In the genomic region with DNA sequence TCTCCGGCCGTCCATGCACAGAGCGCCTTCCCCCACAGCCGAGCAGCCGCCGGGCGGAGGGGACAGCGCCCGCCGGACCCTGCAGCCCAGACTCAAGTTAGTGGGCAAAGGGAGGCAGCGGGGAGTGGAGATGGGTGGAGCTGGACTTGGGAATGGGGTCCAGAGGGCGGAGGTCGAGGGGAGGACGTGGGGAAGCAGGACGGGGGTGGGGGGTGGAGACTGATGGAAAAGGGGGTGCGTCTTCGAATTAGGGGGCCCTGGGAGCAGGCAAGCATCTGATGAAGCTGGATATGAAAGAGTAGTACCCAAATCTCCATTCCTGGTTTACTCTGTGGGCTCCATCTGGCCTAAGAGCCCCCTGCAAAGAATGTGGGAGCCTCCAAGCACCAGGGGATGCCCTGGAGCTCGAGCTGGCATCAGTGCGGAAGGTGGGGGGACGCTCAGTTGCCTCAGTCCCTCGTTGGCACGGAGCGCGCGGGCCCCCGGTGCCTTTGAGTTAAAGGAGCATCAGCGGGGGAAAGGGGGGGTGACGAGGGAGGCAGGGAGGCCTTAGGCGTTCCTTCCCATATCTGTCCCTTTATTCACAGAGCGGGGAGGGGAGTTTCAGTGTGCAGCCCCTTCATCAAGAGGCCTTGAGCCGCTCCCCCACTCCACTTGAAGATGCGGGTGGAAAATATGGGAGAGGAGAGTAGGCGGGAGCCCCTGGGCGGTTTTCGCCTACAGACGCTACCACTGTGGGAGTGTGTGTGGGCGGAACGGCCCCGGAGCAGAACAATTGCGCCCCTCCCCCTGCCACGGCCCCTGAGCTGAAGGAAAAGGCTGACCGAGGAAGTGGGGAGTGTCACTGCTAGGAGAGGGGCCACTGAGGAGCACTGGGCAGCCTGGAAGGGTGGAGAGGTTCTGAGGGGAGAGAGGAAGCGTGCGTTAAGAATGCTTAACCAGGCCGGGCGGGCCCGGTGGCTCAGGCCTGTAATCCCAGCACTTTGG, we compare ENCODE assay signal across 9 cellular contexts. TPM values are rescaled to one million over a fixed set of nuclear protein-coding genes. Genes with fewer than 3 reads are reported as not detected.
A peak's percentile ranks its signal among the peaks of the same experiment; 100 is the strongest.
DNase-seq lines count a peak whose midpoint lies in the region; ATAC-seq and TF ChIP-seq lines count a peak whose summit lies in the region.
"Had no signal": no experiment of that assay in that cellular context is flagged by ENCODE, and none has a peak within 500 bp of the region (broad histone marks: within the 10 kb centered on the region; RNA-seq: fewer than 3 reads in every experiment).

No MANE protein-coding gene starts in this region.

- no peaks in the 10 kb centered on the region for H3K36me3 Mint-ChIP-seq in activated naive CD8-positive, alpha-beta T cell

- H3F3A ChIP-seq in GM23248 (ENCODE audit: insufficient read depth), result peaks cover 38% of the 10 kb centered on the region

- H3K27me3 Mint-ChIP-seq in activated naive CD8-positive, alpha-beta T cell, result no peaks in the 10 kb centered on the region

- no peak for ATAC-seq in HG03565 (IDR thresholded peaks at IDR 0.05; ENCODE audit: unreplicated experiment)
- no peak for ATAC-seq in HG03457 (IDR thresholded peaks at IDR 0.05; ENCODE audit: unreplicated experiment)

- H3K9me2 ChIP-seq in GM23248 (ENCODE audit: insufficient read depth), result no peaks in the 10 kb centered on the region

- H2AFZ ChIP-seq in GM23248, result no peak overlapping the region

- 1 to 2% methylated on average over 40 to 47 of the region's 47 CpGs for WGBS in GM23248 (ENCODE audit: low coverage in 1 of 2, low lambda C conversion rate in 2 of 2, missing lambda C conversion rate in 2 of 2), 2 experiments

- H3K36me3 ChIP-seq in GM23248 (ENCODE audit: low read depth), result peaks cover 23% of the 10 kb centered on the region

- H3K4me3 ChIP-seq in GM23248, result peak overlapping the region; percentile 93

- peak; percentile 73 for DNase-seq in GM23248
- DNase-seq in glomerular visceral epithelial cell (ENCODE audit: extremely low spot score), result peak; percentile 74
- peak in 45 of 56 donors; percentile 12 to 81 (median 55) for DNase-seq in nucleus accumbens (lab: John Stamatoyannopoulos, UW)
- no peak for DNase-seq in iPS-NIHi7 (ENCODE audit: extremely low spot score)

- in situ Hi-C loops in GM23248 (cut with MboI), result no loop called here

- peak overlapping the region; percentile 85 for H3K27ac ChIP-seq in GM23248

- H3K79me2 ChIP-seq in GM23248 (ENCODE audit: insufficient read depth), result peaks cover 42% of the 10 kb centered on the region

- peak overlapping the region; percentile 86 for H3K4me2 ChIP-seq in GM23248 (ENCODE audit: unreplicated experiment)

- H3K4me3 Mint-ChIP-seq in activated naive CD8-positive, alpha-beta T cell, result peak overlapping the region; percentile 95

- H3K4me1 Mint-ChIP-seq in activated naive CD8-positive, alpha-beta T cell (ENCODE audit: low read depth), result peaks cover 63% of the 10 kb centered on the region

- no peaks in the 10 kb centered on the region for H4K20me1 ChIP-seq in GM23248 (ENCODE audit: insufficient read depth)

- H3K9me3 Mint-ChIP-seq in activated naive CD8-positive, alpha-beta T cell (ENCODE audit: low read depth), result no peaks in the 10 kb centered on the region

- H3K27me3 ChIP-seq in GM23248 (replicated peaks; ENCODE audit: insufficient read depth), result no peaks in the 10 kb centered on the region

- peaks cover 37% of the 10 kb centered on the region for H3K4me1 ChIP-seq in GM23248 (ENCODE audit: insufficient read depth)

- peak overlapping the region; percentile 89 for H3K9ac ChIP-seq in GM23248

- H3K27ac Mint-ChIP-seq in activated naive CD8-positive, alpha-beta T cell, result peak overlapping the region; percentile 89

- no peaks in the 10 kb centered on the region for H3K9me3 ChIP-seq in GM23248 (ENCODE audit: low read depth)

TF ChIP-seq in PFSK-1, 5 proteins besides CTCF, POLR2A, EP300 and RAD21:
- TF ChIP-seq POLR2AphosphoS5 (IDR thresholded peaks at IDR 0.05; ENCODE audit: low read depth, low read length), result peak; percentile 66
- TF ChIP-seq REST (IDR thresholded peaks at IDR 0.05; ENCODE audit: insufficient read depth in 1 of 2, low read depth in 2 of 2, low read length in 2 of 2), result 0 out of 4 replicates have a peak, but pooled peaks of 1 of the 2 experiments have one; percentile 22
- TF ChIP-seq FOXP2 (optimal IDR thresholded peaks at IDR 0.05; ENCODE audit: borderline replicate concordance, extremely low read depth, extremely low read length, insufficient read depth), result no peak
- 0 out of 2 replicates have a peak, but pooled peaks have one; percentile 57 for TF ChIP-seq SIN3A (IDR thresholded peaks at IDR 0.05; ENCODE audit: borderline replicate concordance, insufficient read depth, low read length)
- TF ChIP-seq TAF1 (IDR thresholded peaks at IDR 0.05; ENCODE audit: borderline replicate concordance, insufficient read depth, low read length), result peak; percentile 55; the same call in 1 of the 2 replicates
TF ChIP-seq in PFSK-1: peak in this region for 4.

RNA-seq across cellular contexts. Expression of gene NAB2, which starts 0.6 kb away (rescaled TPM):
- total RNA-seq in GM23248 (2014; rRNA removed; shearing (Covaris generic)), result 88.7 and 107 TPM in 2 replicates
- 21.6 and 22.8 TPM in 2 replicates for polyA plus RNA-seq in GM23248 (2016; fragmentation: Nextera tagmentation; extraction: Ambion mirVana)
- polyA plus RNA-seq in PFSK-1 (2012; ENCODE audit: insufficient read length, low read depth), result 67.3 TPM

RNA-seq across cellular contexts. Expression of gene NEMP1, which starts 11.0 kb away (rescaled TPM):
- total RNA-seq in GM23248 (2014; rRNA removed; shearing (Covaris generic)), result 6.4 and 7.6 TPM in 2 replicates
- 5.9 and 6.6 TPM in 2 replicates for polyA plus RNA-seq in GM23248 (2016; fragmentation: Nextera tagmentation; extraction: Ambion mirVana)
- 8.2 TPM for polyA plus RNA-seq in PFSK-1 (2012; ENCODE audit: insufficient read length, low read depth)

RNA-seq across cellular contexts. Expression of gene STAT6, which starts 21.6 kb away (rescaled TPM):
- total RNA-seq in GM23248 (2014; rRNA removed; shearing (Covaris generic)), result 95.1 and 103 TPM in 2 replicates
- polyA plus RNA-seq in GM23248 (2016; fragmentation: Nextera tagmentation; extraction: Ambion mirVana), result 67.4 and 70.7 TPM in 2 replicates
- 76.4 TPM for polyA plus RNA-seq in PFSK-1 (2012; ENCODE audit: insufficient read length, low read depth)

RNA-seq across cellular contexts. Expression of gene LRP1, which starts 38.7 kb away (rescaled TPM):
- 257 and 296 TPM in 2 replicates for total RNA-seq in GM23248 (2014; rRNA removed; shearing (Covaris generic))
- polyA plus RNA-seq in GM23248 (2016; fragmentation: Nextera tagmentation; extraction: Ambion mirVana), result 161 and 166 TPM in 2 replicates
- 159 TPM for polyA plus RNA-seq in PFSK-1 (2012; ENCODE audit: insufficient read length, low read depth)

RNA-seq across cellular contexts. Expression of gene MYO1A, which starts 39.6 kb away (rescaled TPM):
- not detected in 2 replicates for total RNA-seq in GM23248 (2014; rRNA removed; shearing (Covaris generic))
- not detected in 2 replicates for polyA plus RNA-seq in GM23248 (2016; fragmentation: Nextera tagmentation; extraction: Ambion mirVana)
- polyA plus RNA-seq in PFSK-1 (2012; ENCODE audit: insufficient read length, low read depth), result not detected
- total RNA-seq: glomerular endothelial cell had no signal
